Comparison of ENCODE assay signal across 8 cellular contexts in the genomic region with DNA sequence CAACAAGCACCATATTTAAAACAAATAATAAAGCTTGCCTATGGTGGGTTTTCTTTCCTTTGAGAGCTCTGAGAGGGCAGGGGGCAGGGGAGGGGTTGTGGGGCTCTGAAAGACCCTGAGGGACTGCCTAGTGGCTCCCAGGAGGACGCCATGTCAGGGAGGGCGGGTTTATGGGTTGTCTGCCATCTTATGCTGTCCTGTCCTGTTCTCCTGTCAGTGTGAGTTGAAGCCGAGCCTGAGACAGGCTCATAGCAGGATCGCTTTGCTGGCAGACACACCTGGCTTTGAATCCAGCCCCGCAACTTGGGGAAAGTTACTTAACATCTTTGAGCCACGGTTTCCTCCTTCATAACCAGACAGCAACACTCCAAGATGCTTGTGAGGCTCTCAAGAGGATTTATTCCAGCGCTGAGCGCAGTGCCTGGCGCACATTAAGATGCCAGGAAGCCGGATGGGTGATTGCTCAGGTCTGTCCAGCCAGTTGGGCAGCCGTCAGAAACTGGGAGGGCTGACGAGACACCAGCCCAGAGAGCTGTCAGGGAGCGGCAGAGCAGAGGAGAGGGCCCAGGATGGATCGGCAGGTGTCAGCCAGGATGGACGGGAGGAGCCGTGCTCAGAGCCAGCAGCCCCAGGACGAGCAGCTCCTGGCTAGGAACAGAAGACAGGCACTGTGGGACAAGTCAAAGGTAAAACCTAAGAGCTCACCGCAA. TPM values are rescaled to one million over a fixed set of nuclear protein-coding genes. Genes with fewer than 3 reads are reported as not detected.
DNase-seq lines count a peak whose midpoint lies in the region; ATAC-seq and TF ChIP-seq lines count a peak whose summit lies in the region.

No MANE protein-coding gene starts in this region.

- CTCF ChIA-PET in activated CD8-positive, alpha-beta T cell treated with anti-CD3 and anti-CD28 coated beads for 36 hours (lab: Charles Lee) = interaction anchor here (0.9 to 1.3 kb wide), 2 partner anchors 9 to 16 kb away, joined by 3 to 4 read pairs; no protein-coding TSS in a partner anchor

- no peaks in the 10 kb centered on the region for H3K9me3 ChIP-seq in gastrocnemius medialis

- peaks cover 81% of the 10 kb centered on the region for H3K4me1 Mint-ChIP-seq in activated CD8-positive, alpha-beta T cell treated with anti-CD3 and anti-CD28 coated beads for 36 hours (ENCODE audit: low read depth)

- peak overlapping the region; percentile 87 for H3K4me3 Mint-ChIP-seq in activated CD8-positive, alpha-beta T cell treated with anti-CD3 and anti-CD28 coated beads for 36 hours

- H3K27me3 ChIP-seq in gastrocnemius medialis = no peaks in the 10 kb centered on the region

- H3K27ac Mint-ChIP-seq in activated CD8-positive, alpha-beta T cell treated with anti-CD3 and anti-CD28 coated beads for 36 hours = peak overlapping the region; percentile 98

- H3K9me3 Mint-ChIP-seq in activated CD8-positive, alpha-beta T cell treated with anti-CD3 and anti-CD28 coated beads for 36 hours = no peaks in the 10 kb centered on the region

- DNase-seq in G401 (ENCODE audit: low spot score) = peak; percentile 12
- DNase-seq in activated CD8-positive, alpha-beta T cell treated with anti-CD3 and anti-CD28 coated beads for 36 hours = peak; percentile 27
- DNase-seq in left cardiac atrium = peak; percentile 51
- DNase-seq in gastrocnemius medialis = peak in 1 of 2 donors; percentile 20
- DNase-seq in activated gamma-delta T cell treated with Interleukin-2 at 50 U/mL for 16 hours = no peak
- DNase-seq in A172 (ENCODE audit: low spot score) = no peak
- no peak for DNase-seq in NCI-H187 treated with DMSO at 0.1 percent for 48 hours (lab: John Stamatoyannopoulos, UW)
- DNase-seq in mucosa of gallbladder (ENCODE audit: low spot score) = no peak

- H3K27ac ChIP-seq in gastrocnemius medialis = peak overlapping the region; percentile 49 to 78 (median 70)

- POLR2A ChIA-PET in activated CD8-positive, alpha-beta T cell treated with anti-CD3 and anti-CD28 coated beads for 36 hours (lab: Charles Lee) = interaction anchor here (0.6 to 14.8 kb wide), 3 partner anchors 10 to 23 kb away, joined by 3 to 227 read pairs (median 84); no protein-coding TSS in a partner anchor

- TF ChIP-seq POLR2A in gastrocnemius medialis (IDR thresholded peaks at IDR 0.05) = no peak

- intact Hi-C loops in activated CD8-positive, alpha-beta T cell treated with anti-CD3 and anti-CD28 coated beads for 36 hours (cut with micrococcal nuclease) = no loop called here
- intact Hi-C loops in left cardiac atrium (cut with DNase I) (no loop called here), gastrocnemius medialis (cut with DNase I; ENCODE audit: low total_unique reads) (no loop called here)

- H3K27me3 Mint-ChIP-seq in activated CD8-positive, alpha-beta T cell treated with anti-CD3 and anti-CD28 coated beads for 36 hours = no peaks in the 10 kb centered on the region

- no peaks in the 10 kb centered on the region for H3K36me3 ChIP-seq in gastrocnemius medialis

- H3K4me3 ChIP-seq in gastrocnemius medialis = peak overlapping the region; percentile 30 to 49 (median 40)

- H3K4me1 ChIP-seq in gastrocnemius medialis = peaks cover 5 to 23% of the 10 kb centered on the region in 2 donors

- no peak for TF ChIP-seq CTCF in activated CD8-positive, alpha-beta T cell treated with anti-CD3 and anti-CD28 coated beads for 36 hours (IDR thresholded peaks at IDR 0.05)
- TF ChIP-seq CTCF in gastrocnemius medialis (IDR thresholded peaks at IDR 0.05 in 4 of 5, conservative IDR thresholded peaks at IDR 0.05 in 1 of 5) = no peak

- no peak for ATAC-seq in activated CD8-positive, alpha-beta T cell treated with anti-CD3 and anti-CD28 coated beads for 36 hours
- ATAC-seq in left cardiac atrium (peak in 1 of 2 donors; percentile 41), gastrocnemius medialis (peak; percentile 28 to 32)

- H3K36me3 Mint-ChIP-seq in activated CD8-positive, alpha-beta T cell treated with anti-CD3 and anti-CD28 coated beads for 36 hours (ENCODE audit: low read depth) = peaks cover 24% of the 10 kb centered on the region

- in situ Hi-C loops in G401 (cut with HindIII; ENCODE audit: low sequenced_read_pairs) = no loop called here
- in situ Hi-C loops in gastrocnemius medialis (cut with MboI; ENCODE audit: low sequenced_read_pairs in 4 of 4) = no loop called here

RNA-seq across cellular contexts. Expression of gene C1QTNF9, which starts 36.8 kb away (rescaled TPM):
- total RNA-seq in G401 (2014; rRNA removed; shearing (Covaris generic)) = not detected in 2 replicates
- not detected for total RNA-seq in activated CD8-positive, alpha-beta T cell treated with anti-CD3 and anti-CD28 coated beads for 36 hours
- 1 to 10 TPM in 1 of 2 donors, under 1 TPM in 1; 0.47 to 1.7 TPM for total RNA-seq in left cardiac atrium
- 1 to 10 TPM; 1.0 to 2.1 (median 1.5) TPM for total RNA-seq in gastrocnemius medialis
- not detected in 2 replicates for total RNA-seq in A172 (2014; rRNA removed; shearing (Covaris generic))
- total RNA-seq in mucosa of gallbladder = 0.14 TPM

Comparison
In these comparisons a context has a peak if more than half of its experiments do, and no peak if none do; other contexts are left out.
1. DNase-seq: peak in G401 (single experiment), activated CD8-positive, alpha-beta T cell treated with anti-CD3 and anti-CD28 coated beads for 36 hours (single experiment) and left cardiac atrium (single experiment); none in activated gamma-delta T cell treated with Interleukin-2 at 50 U/mL for 16 hours (single experiment), A172 (single experiment), NCI-H187 treated with DMSO at 0.1 percent for 48 hours (single experiment) and mucosa of gallbladder (single experiment).